Comparison of ENCODE assay signal across 8 cellular contexts in genomic region chr6:149271348-149272340, GRCh38. TPM values are rescaled to one million over a fixed set of nuclear protein-coding genes. Genes with fewer than 3 reads are reported as not detected.
DNase-seq lines count a peak whose midpoint lies in the region; ATAC-seq and TF ChIP-seq lines count a peak whose summit lies in the region.

No MANE protein-coding gene starts in this region.

- H3K79me2 ChIP-seq in GM23338 (replicated peaks; ENCODE audit: insufficient read depth): no peaks in the 10 kb centered on the region

- no peak overlapping the region for H3K4me3 Mint-ChIP-seq in GM23338

- no peak overlapping the region for H3K27ac ChIP-seq in GM23338 (ENCODE audit: low read depth)

- peak overlapping the region; percentile 33; the same call in 1 of the 2 replicates for H2AFZ ChIP-seq in GM23338

- no peaks in the 10 kb centered on the region for H3K36me3 ChIP-seq in GM23338 (ENCODE audit: insufficient read depth)

- TF ChIP-seq CTCF in GM12864 (IDR thresholded peaks at IDR 0.05; ENCODE audit: low read depth, low read length, missing control alignments): no peak
- no peak for TF ChIP-seq CTCF in GM23338 (conservative IDR thresholded peaks at IDR 0.05; ENCODE audit: low read depth in 2 of 2)

- no peak overlapping the region for H3K27ac Mint-ChIP-seq in GM23338

- no peaks in the 10 kb centered on the region for H3K4me1 ChIP-seq in GM23338 (ENCODE audit: insufficient read depth)

- no peaks in the 10 kb centered on the region; the same call in 1 of the 3 replicates for H3K36me3 Mint-ChIP-seq in GM23338 (ENCODE audit: low read depth)

- no peaks in the 10 kb centered on the region for H3F3A ChIP-seq in GM23338 (replicated peaks; ENCODE audit: low read depth)

- H3K9me2 ChIP-seq in GM23338 (ENCODE audit: insufficient read depth): no peaks in the 10 kb centered on the region; the same call in 1 of the 2 replicates

- H4K20me1 ChIP-seq in GM23338 (replicated peaks; ENCODE audit: insufficient read depth): no peaks in the 10 kb centered on the region

- no peak for ATAC-seq in GM23338

- no peak overlapping the region for H3K4me2 ChIP-seq in GM23338

- no peak overlapping the region for H3K4me3 ChIP-seq in GM12864 (ENCODE audit: low read depth, low read length)
- no peak overlapping the region for H3K4me3 ChIP-seq in GM23338

- peaks cover 4% of the 10 kb centered on the region for H3K4me1 Mint-ChIP-seq in GM23338

- H3K27me3 ChIP-seq in GM23338 (ENCODE audit: insufficient read depth): no peaks in the 10 kb centered on the region

- peak; percentile 67 for DNase-seq in GM12864 (ENCODE audit: low read depth)
- DNase-seq in GM23338 (ENCODE audit: low spot score): no peak
- DNase-seq in SIG-M5 (lab: John Stamatoyannopoulos, UW): peak; percentile 50
- DNase-seq in amniotic epithelial cell (ENCODE audit: low read depth): peak; percentile 72
- peak; percentile 47 to 62 for DNase-seq in stimulated activated CD4-positive, alpha-beta T cell treated with anti-CD3 and anti-CD28 coated beads, Interleukin-4, amount 100 ng/mL, for 48 hours (ENCODE audit: low read depth in 2 of 2)
- DNase-seq in SW 1271 (lab: John Stamatoyannopoulos, UW): no peak
- DNase-seq in hypothalamus (lab: John Stamatoyannopoulos, UW): no peak
- no peak for DNase-seq in AG08395 (ENCODE audit: low spot score)

- peaks cover 3% of the 10 kb centered on the region for H3K27me3 Mint-ChIP-seq in GM23338 (ENCODE audit: insufficient read depth, low read depth, poor library complexity)

- H3K9me3 Mint-ChIP-seq in GM23338: no peaks in the 10 kb centered on the region

TF ChIP-seq in GM23338, 12 proteins besides CTCF, POLR2A, EP300 and RAD21:
- no peak for TF ChIP-seq EZH2phosphoT487 (IDR thresholded peaks at IDR 0.05; ENCODE audit: unreplicated experiment)
- no peak for TF ChIP-seq ZNF331 (CRISPR knock-in tag; IDR thresholded peaks at IDR 0.05; ENCODE audit: low read depth)
- no peak for TF ChIP-seq POLR2AphosphoS5 (IDR thresholded peaks at IDR 0.05; ENCODE audit: low read depth)
- TF ChIP-seq ZNF114 (CRISPR knock-in tag; IDR thresholded peaks at IDR 0.05): no peak
- TF ChIP-seq ETS1 (IDR thresholded peaks at IDR 0.05): no peak
- no peak for TF ChIP-seq ZNF462 (CRISPR knock-in tag; IDR thresholded peaks at IDR 0.05)
- TF ChIP-seq JUNB (IDR thresholded peaks at IDR 0.05; ENCODE audit: unreplicated experiment): no peak
- TF ChIP-seq CREB1 (CRISPR knock-in tag; IDR thresholded peaks at IDR 0.05; ENCODE audit: low read depth): no peak
- no peak for TF ChIP-seq EZH2 (IDR thresholded peaks at IDR 0.05; ENCODE audit: low read depth, unreplicated experiment)
- no peak for TF ChIP-seq REST (IDR thresholded peaks at IDR 0.05; ENCODE audit: unreplicated experiment)
- no peak for TF ChIP-seq STAT1 (IDR thresholded peaks at IDR 0.05; ENCODE audit: unreplicated experiment)

RNA-seq across cellular contexts. Expression of gene TAB2, which starts 45.9 kb away (rescaled TPM):
- total RNA-seq in GM23338 (2014; rRNA removed; shearing (Covaris generic)): 59.2 and 65.5 TPM in 2 replicates
- 19.8 and 21.7 TPM in 2 replicates for polyA plus RNA-seq in GM23338 (2016; fragmentation: Nextera tagmentation; extraction: Ambion mirVana)

Comparison
In these comparisons a context has a peak if more than half of its experiments do, and no peak if none do; other contexts are left out.
1. DNase-seq: peak in GM12864 (single experiment), SIG-M5 (single experiment), amniotic epithelial cell (single experiment) and stimulated activated CD4-positive, alpha-beta T cell treated with anti-CD3 and anti-CD28 coated beads, Interleukin-4, amount 100 ng/mL, for 48 hours (2 of 2); none in GM23338 (single experiment), SW 1271 (0 of 2), hypothalamus (0 of 51) and AG08395 (single experiment).